Comparison of ENCODE assay signal across 1 cellular context in the genomic region with DNA sequence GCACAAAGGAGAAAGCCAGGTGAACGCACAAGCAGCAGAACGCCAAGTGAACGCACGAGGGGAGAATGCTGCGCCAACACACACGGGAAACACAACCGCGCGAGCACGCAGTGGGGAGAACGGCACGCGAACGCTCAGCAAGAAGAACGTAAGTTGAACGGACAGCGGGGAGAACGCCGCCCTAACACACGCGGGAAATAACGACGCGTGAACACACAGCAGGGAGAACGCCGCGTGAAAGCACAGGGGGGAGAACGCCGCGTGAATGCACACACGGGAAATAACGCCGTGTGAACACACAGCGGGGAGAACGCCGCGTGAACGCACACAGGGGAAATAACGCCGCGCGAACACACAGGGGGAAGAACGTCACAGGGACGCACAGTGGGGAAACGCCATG.
TF ChIP-seq lines count a peak whose summit lies in the region.

No MANE protein-coding gene starts in this region.

TF ChIP-seq in H1, 55 proteins besides CTCF, POLR2A, EP300 and RAD21:
- TF ChIP-seq GTF2F1 (IDR thresholded peaks at IDR 0.05; ENCODE audit: borderline replicate concordance, low read depth, low read length), result no peak
- no peak for TF ChIP-seq ZNF274 (IDR thresholded peaks at IDR 0.05; ENCODE audit: borderline replicate concordance, extremely low read depth, low read length)
- no peak for TF ChIP-seq SRF (IDR thresholded peaks at IDR 0.05; ENCODE audit: low read depth, low read length)
- TF ChIP-seq RBBP5 (IDR thresholded peaks at IDR 0.05; ENCODE audit: borderline replicate concordance, low read depth, low read length), result no peak
- TF ChIP-seq RNF2 (IDR thresholded peaks at IDR 0.05; ENCODE audit: borderline replicate concordance, low read depth, low read length, missing control alignments, poor library complexity, severe bottlenecking), result no peak
- TF ChIP-seq PHF8 (conservative IDR thresholded peaks at IDR 0.05; ENCODE audit: low read depth, low read length), result no peak
- TF ChIP-seq SIRT6 (IDR thresholded peaks at IDR 0.05; ENCODE audit: low read length), result no peak
- TF ChIP-seq E2F6 (IDR thresholded peaks at IDR 0.05), result no peak
- no peak for TF ChIP-seq JUND (IDR thresholded peaks at IDR 0.05; ENCODE audit: low read length)
- TF ChIP-seq ASH2L (IDR thresholded peaks at IDR 0.05; ENCODE audit: low read length), result no peak
- no peak for TF ChIP-seq CHD1 (IDR thresholded peaks at IDR 0.05; ENCODE audit: low read depth, low read length)
